ENCODE assay signal across 22 cellular contexts in the genomic region with DNA sequence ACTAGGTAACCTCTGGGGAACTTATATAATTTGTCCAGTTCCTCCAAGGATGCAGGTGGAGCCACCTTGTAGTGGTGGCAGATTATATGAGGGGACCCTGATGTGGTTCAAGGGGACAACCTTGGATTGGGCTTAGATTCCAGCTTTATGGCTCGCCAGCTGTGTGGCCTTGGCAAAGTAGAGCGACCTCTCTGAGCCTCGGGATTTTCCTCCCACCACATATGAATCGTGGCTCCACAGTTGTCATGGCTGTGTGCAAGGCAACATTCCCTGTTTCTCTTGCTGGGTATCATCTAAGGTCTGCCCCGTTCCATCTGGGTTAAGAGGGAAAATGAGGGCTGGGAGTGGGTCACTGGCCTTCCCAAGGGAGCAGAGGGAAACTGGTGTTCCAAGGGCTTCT.
DNase-seq lines count a peak whose midpoint lies in the region; ATAC-seq, FAIRE-seq and TF ChIP-seq lines count a peak whose summit lies in the region.
"Had no signal": no experiment of that assay in that cellular context is flagged by ENCODE, and none has a peak within 500 bp of the region (broad histone marks: within the 10 kb centered on the region; RNA-seq: fewer than 3 reads in every experiment).

No MANE protein-coding gene starts in this region.

- BruUV-seq in PC-9 (replicated peaks; lab: Mats Ljungman, UMichigan) = no TSS peak

- H2BK12ac ChIP-seq in H1 (ENCODE audit: low read depth, low read length) = no peak overlapping the region

- no peak for TF ChIP-seq EP300 in H1 (IDR thresholded peaks at IDR 0.05; ENCODE audit: borderline replicate concordance in 1 of 2, low read depth in 2 of 2, low read length in 2 of 2)

- no peak overlapping the region for H2BK20ac ChIP-seq in H1 (ENCODE audit: low read length)

- no peak overlapping the region for H3K4me3 Mint-ChIP-seq in activated naive CD4-positive, alpha-beta T cell treated with anti-CD3 and anti-CD28 coated beads, Interleukin-2, amount 50 U/mL, for 24 hours
- H3K4me3 Mint-ChIP-seq in stimulated activated naive B cell treated with anti-CD40 and anti-IgM and Interleukin-4, amounts not matched to agents 10 μg/mL and 1 μg/mL and 100 μg/mL, for 72 hours = no peak overlapping the region
- H3K4me3 Mint-ChIP-seq in osteocyte (ENCODE audit: unreplicated experiment) = no peak overlapping the region
- H3K4me3 Mint-ChIP-seq: CD14-positive monocyte had no signal

- H4K91ac ChIP-seq in H1 (replicated peaks; ENCODE audit: insufficient read length, low read length) = peak overlapping the region; percentile 51

- H3K79me2 ChIP-seq in PC-9 (ENCODE audit: low read depth) = peaks cover 70% of the 10 kb centered on the region
- peaks cover 0 to 76% of the 10 kb centered on the region in 2 experiments; a peak in 2 of 4 replicates for H3K79me2 ChIP-seq in H1 (ENCODE audit: control insufficient read depth in 1 of 2, insufficient read depth in 2 of 2, low read length in 2 of 2)

- CTCF ChIA-PET in PC-9 (lab: Charles Lee) = no interaction called here
- CTCF ChIA-PET in H1 (lab: Charles Lee; ENCODE audit: partially characterized antibody) = interaction anchor here (1.3 to 4.6 kb wide), 2 partner anchors 14 to 21 kb away, joined by 4 to 33 read pairs; no protein-coding TSS in a partner anchor

- H3K27me3 ChIP-seq in PC-9 (ENCODE audit: insufficient read depth, low read depth) = no peaks in the 10 kb centered on the region
- no peaks in the 10 kb centered on the region for H3K27me3 ChIP-seq in H1 (replicated peaks in 1 of 4; ENCODE audit: control insufficient read depth in 3 of 4, extremely low read depth in 1 of 4, insufficient read depth in 3 of 4, low read length in 3 of 4)
- H3K27me3 ChIP-seq: adrenal gland, ovary, right atrium auricular region, upper lobe of right lung had no signal

- no peak overlapping the region for H4K5ac ChIP-seq in H1 (ENCODE audit: insufficient read length, low read depth, low read length)

- no peak for ATAC-seq in stimulated activated naive B cell treated with anti-CD40 and anti-IgM and Interleukin-4, amounts not matched to agents 10 μg/mL and 1 μg/mL and 100 μg/mL, for 72 hours (replicated peaks)
- ATAC-seq: upper lobe of right lung had no signal

- H3K4me1 ChIP-seq in PC-9 (replicated peaks; ENCODE audit: insufficient read depth) = peaks cover 83% of the 10 kb centered on the region
- peaks cover 12 to 50% (median 27%) of the 10 kb centered on the region in 4 experiments for H3K4me1 ChIP-seq in H1 (replicated peaks in 1 of 4; ENCODE audit: control insufficient read depth in 3 of 4, insufficient read depth in 4 of 4, low read length in 3 of 4)

- H2BK5ac ChIP-seq in H1 (ENCODE audit: low read depth, low read length) = no peak overlapping the region

- no peaks in the 10 kb centered on the region for H4K20me1 ChIP-seq in PC-9 (ENCODE audit: insufficient read depth)
- H4K20me1 ChIP-seq in H1 (replicated peaks in 1 of 2; ENCODE audit: control insufficient read depth in 1 of 2, insufficient read depth in 2 of 2, low read length in 2 of 2) = peaks cover 5 to 21% of the 10 kb centered on the region in 2 experiments

- H3K9ac ChIP-seq in H1 (replicated peaks in 1 of 4; ENCODE audit: extremely low read depth in 1 of 4, low read depth in 3 of 4, low read length in 3 of 4) = no peak overlapping the region

- H3K14ac ChIP-seq in H1 (ENCODE audit: insufficient read length) = no peak overlapping the region

- H3K27me3 Mint-ChIP-seq in activated naive CD4-positive, alpha-beta T cell treated with anti-CD3 and anti-CD28 coated beads, Interleukin-2, amount 50 U/mL, for 24 hours = no peaks in the 10 kb centered on the region
- no peaks in the 10 kb centered on the region for H3K27me3 Mint-ChIP-seq in stimulated activated naive B cell treated with anti-CD40 and anti-IgM and Interleukin-4, amounts not matched to agents 10 μg/mL and 1 μg/mL and 100 μg/mL, for 72 hours
- H3K27me3 Mint-ChIP-seq in osteocyte (ENCODE audit: unreplicated experiment) = peaks cover 48% of the 10 kb centered on the region

- no peak overlapping the region for H3K23ac ChIP-seq in H1 (ENCODE audit: insufficient read length)

- H3K18ac ChIP-seq in H1 (ENCODE audit: extremely low read depth, low read length) = no peak overlapping the region

- FAIRE-seq in H1 (lab: Jason Lieb, UNC) = no peak
- FAIRE-seq: colon had no signal

- no peak overlapping the region for H2BK120ac ChIP-seq in H1 (replicated peaks; ENCODE audit: low read depth, low read length)

- TF ChIP-seq POLR2A in H1 (IDR thresholded peaks at IDR 0.05; ENCODE audit: control extremely low read depth in 1 of 2, low read depth in 2 of 2, low read length in 2 of 2) = no peak

- H3K36me3 ChIP-seq in PC-9 (ENCODE audit: low read depth) (no peaks in the 10 kb centered on the region), H1 (ENCODE audit: control insufficient read depth in 2 of 4, insufficient read depth in 4 of 4, low read length in 3 of 4) (no peaks in the 10 kb centered on the region)
- H3K36me3 ChIP-seq: adrenal gland, ovary, right atrium auricular region, upper lobe of right lung had no signal

- TF ChIP-seq CTCF in PC-9 (conservative IDR thresholded peaks at IDR 0.05) (no peak), H1 (IDR thresholded peaks at IDR 0.05; ENCODE audit: control extremely low read depth in 1 of 3, insufficient read depth in 1 of 3, low read depth in 1 of 3, low read length in 3 of 3) (no peak), osteocyte (IDR thresholded peaks at IDR 0.05) (no peak)

- H3K27ac Mint-ChIP-seq in activated naive CD4-positive, alpha-beta T cell treated with anti-CD3 and anti-CD28 coated beads, Interleukin-2, amount 50 U/mL, for 24 hours = peak overlapping the region; percentile 91
- H3K27ac Mint-ChIP-seq in stimulated activated naive B cell treated with anti-CD40 and anti-IgM and Interleukin-4, amounts not matched to agents 10 μg/mL and 1 μg/mL and 100 μg/mL, for 72 hours = no peak overlapping the region
- H3K27ac Mint-ChIP-seq in osteocyte (ENCODE audit: unreplicated experiment) = no peak overlapping the region
- H3K27ac Mint-ChIP-seq: activated T-helper 1 cell treated with anti-CD3 and anti-CD28 coated beads, Interleukin-12 subunit alpha, Interleukin-12 subunit beta, Interleukin-2, Interleukin-4 antibody, amounts not matched to agents 30 ng/mL and 10 ng/mL and 1 ng/mL, durations not matched to agents 14 hours and 24 hours and 36 hours had no signal

- H3K27ac ChIP-seq in PC-9 (peak overlapping the region; percentile 79), H1 (ENCODE audit: low read depth, low read length) (no peak overlapping the region), temporal lobe (ENCODE audit: low read depth, low read length) (peak overlapping the region; percentile 7)
- H3K27ac ChIP-seq: adrenal gland, ovary, right atrium auricular region, upper lobe of right lung had no signal

- H3K9me3 Mint-ChIP-seq in activated naive CD4-positive, alpha-beta T cell treated with anti-CD3 and anti-CD28 coated beads, Interleukin-2, amount 50 U/mL, for 24 hours = no peaks in the 10 kb centered on the region
- no peaks in the 10 kb centered on the region for H3K9me3 Mint-ChIP-seq in stimulated activated naive B cell treated with anti-CD40 and anti-IgM and Interleukin-4, amounts not matched to agents 10 μg/mL and 1 μg/mL and 100 μg/mL, for 72 hours
- no peaks in the 10 kb centered on the region for H3K9me3 Mint-ChIP-seq in osteocyte (ENCODE audit: unreplicated experiment)
- H3K9me3 Mint-ChIP-seq: activated T-helper 1 cell treated with anti-CD3 and anti-CD28 coated beads, Interleukin-12 subunit alpha, Interleukin-12 subunit beta, Interleukin-2, Interleukin-4 antibody, amounts not matched to agents 30 ng/mL and 10 ng/mL and 1 ng/mL, durations not matched to agents 14 hours and 24 hours and 36 hours; CD14-positive monocyte had no signal

- DNase-seq in activated naive CD4-positive, alpha-beta T cell treated with anti-CD3 and anti-CD28 coated beads, Interleukin-2, amount 50 U/mL, for 16 hours = no peak
- DNase-seq in PC-9 (no peak), H1 (ENCODE audit: low read depth in 1 of 2, low spot score in 2 of 2) (no peak), osteocyte (ENCODE audit: extremely low spot score, unreplicated experiment) (no peak), NCI-H2081 (lab: John Stamatoyannopoulos, UW) (no peak)
- no peak for DNase-seq in stimulated activated naive B cell treated with anti-CD40 and anti-IgM and Interleukin-4, amounts not matched to agents 10 μg/mL and 1 μg/mL and 100 μg/mL, for 72 hours
- DNase-seq: adrenal gland; H7; MM.1S; NCI-H1436; NCI-H524 treated with DMSO at 0.1 percent for 48 hours; ovary; RPMI8226; stimulated activated CD4-positive, alpha-beta T cell treated with anti-CD3 and anti-CD28 coated beads, Interleukin-12 subunit alpha, Interleukin-12 subunit beta, amount 100 ng/mL, for 4 hours; stimulated activated CD4-positive, alpha-beta T cell treated with anti-CD3 and anti-CD28 coated beads, Interleukin-4, amount 100 ng/mL, for 4 hours; upper lobe of right lung had no signal

- H3K9me3 ChIP-seq in PC-9 (ENCODE audit: insufficient read depth, low read depth) (no peaks in the 10 kb centered on the region), H1 (ENCODE audit: insufficient read depth in 2 of 2, low read depth in 1 of 2, low read length in 1 of 2) (no peaks in the 10 kb centered on the region)
- H3K9me3 ChIP-seq: adrenal gland, ovary, right atrium auricular region, upper lobe of right lung had no signal

- H3K4me2 ChIP-seq in PC-9 (peak overlapping the region; percentile 51), H1 (ENCODE audit: insufficient read depth in 1 of 2, low read depth in 2 of 2, low read length in 2 of 2) (no peak overlapping the region)

- H3K9me2 ChIP-seq in PC-9 (ENCODE audit: insufficient read depth) = no peaks in the 10 kb centered on the region

- H4K8ac ChIP-seq in H1 (ENCODE audit: extremely low read depth, insufficient read depth, low read length) = no peak overlapping the region

- H2AK5ac ChIP-seq in H1 (ENCODE audit: low read depth, low read length) = no peak overlapping the region

- H3K79me1 ChIP-seq in H1 (ENCODE audit: low read depth, low read length) = peaks cover 14% of the 10 kb centered on the region

- H3K36me3 Mint-ChIP-seq in activated naive CD4-positive, alpha-beta T cell treated with anti-CD3 and anti-CD28 coated beads, Interleukin-2, amount 50 U/mL, for 24 hours = peaks cover 2% of the 10 kb centered on the region
- H3K36me3 Mint-ChIP-seq in stimulated activated naive B cell treated with anti-CD40 and anti-IgM and Interleukin-4, amounts not matched to agents 10 μg/mL and 1 μg/mL and 100 μg/mL, for 72 hours = peaks cover 3 to 8% of the 10 kb centered on the region in 2 donors
- H3K36me3 Mint-ChIP-seq in osteocyte (ENCODE audit: unreplicated experiment) = no peaks in the 10 kb centered on the region

- H3F3A ChIP-seq in PC-9 (ENCODE audit: insufficient read depth, low read depth) = peaks cover 59% of the 10 kb centered on the region

- no peak overlapping the region for H3K4ac ChIP-seq in H1 (replicated peaks; ENCODE audit: insufficient read length, low read depth, low read length)

- POLR2A ChIA-PET in PC-9 (lab: Charles Lee; ENCODE audit: unreplicated experiment) = no interaction called here
- POLR2A ChIA-PET in H1 (lab: Charles Lee; ENCODE audit: partially characterized antibody) = interaction anchor here (1.2 kb wide), 1 partner anchor 8 kb away, joined by 5 read pairs; no protein-coding TSS in a partner anchor

- no peaks in the 10 kb centered on the region for H3K23me2 ChIP-seq in H1 (ENCODE audit: low read depth, low read length)

- no peak overlapping the region; the same call in 1 of the 2 replicates for H3K4me3 ChIP-seq in PC-9
- H3K4me3 ChIP-seq in H1 (ENCODE audit: extremely low read depth in 1 of 4, insufficient read depth in 2 of 4, low read depth in 3 of 4, low read length in 4 of 4) = no peak overlapping the region
- H3K4me3 ChIP-seq: adrenal gland, ovary, right atrium auricular region, upper lobe of right lung had no signal

- 77% methylated on average over 5 of the region's 5 CpGs; no CpG with 5 or more reads in 1 of the 2 experiments for WGBS in H1 (ENCODE audit: extremely low coverage in 1 of 2, insufficient coverage in 1 of 2, insufficient read length in 1 of 2, insufficient replicate concordance in 2 of 2, low coverage in 1 of 2, low lambda C conversion rate in 2 of 2, missing lambda C conversion rate in 1 of 2), 2 experiments

- H2AFZ ChIP-seq in PC-9 (no peak overlapping the region), H1 (ENCODE audit: low read length) (no peak overlapping the region)

- no peak for TF ChIP-seq RAD21 in H1 (IDR thresholded peaks at IDR 0.05 in 1 of 2, conservative IDR thresholded peaks at IDR 0.05 in 1 of 2; ENCODE audit: low read depth in 2 of 2, low read length in 2 of 2)

- intact Hi-C loops in PC-9 (cut with micrococcal nuclease; ENCODE audit: unreplicated experiment) = no loop called here

- H3K4me1 Mint-ChIP-seq in activated naive CD4-positive, alpha-beta T cell treated with anti-CD3 and anti-CD28 coated beads, Interleukin-2, amount 50 U/mL, for 24 hours = peaks cover 92% of the 10 kb centered on the region
- H3K4me1 Mint-ChIP-seq in stimulated activated naive B cell treated with anti-CD40 and anti-IgM and Interleukin-4, amounts not matched to agents 10 μg/mL and 1 μg/mL and 100 μg/mL, for 72 hours = peaks cover 68 to 89% of the 10 kb centered on the region in 2 donors
- peaks cover 23% of the 10 kb centered on the region for H3K4me1 Mint-ChIP-seq in osteocyte (ENCODE audit: unreplicated experiment)

- no peak overlapping the region for H3K56ac ChIP-seq in H1 (replicated peaks; ENCODE audit: insufficient read length, low read depth, low read length)

- no peak overlapping the region for H2BK15ac ChIP-seq in H1 (ENCODE audit: low read length)
